15 cellular contexts compared by ENCODE assay signal in the genomic region with DNA sequence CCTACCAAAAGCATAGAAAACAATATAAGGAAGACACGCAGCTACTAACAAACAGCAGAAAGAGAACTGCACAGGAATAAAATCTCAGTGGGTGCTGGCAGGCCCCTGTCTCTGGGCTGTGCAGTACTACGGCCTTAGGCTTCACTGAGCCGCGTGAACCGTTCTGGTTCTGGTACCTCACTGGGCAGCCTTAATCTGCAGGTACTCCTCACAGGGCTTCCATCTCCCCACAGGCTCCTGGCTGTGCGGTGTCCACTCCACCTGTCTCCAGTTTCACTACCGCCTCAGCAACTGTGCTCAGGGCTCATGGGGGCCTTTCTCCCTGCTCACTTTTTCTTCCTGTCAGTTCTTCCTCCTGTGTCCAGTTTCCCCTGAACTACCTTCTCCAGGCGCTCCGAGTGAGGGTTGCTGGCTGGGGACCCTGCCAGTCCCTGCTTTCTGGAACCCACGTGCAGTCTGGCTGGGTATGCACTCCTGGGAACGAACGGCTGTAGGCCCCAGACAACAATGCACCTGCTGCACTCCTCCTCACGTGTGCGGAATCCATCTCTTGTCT.
DNase-seq lines count a peak whose midpoint lies in the region; ATAC-seq and TF ChIP-seq lines count a peak whose summit lies in the region.
"Had no signal": no experiment of that assay in that cellular context is flagged by ENCODE, and none has a peak within 500 bp of the region (broad histone marks: within the 10 kb centered on the region; RNA-seq: fewer than 3 reads in every experiment).

No MANE protein-coding gene starts in this region.

- H3K9ac ChIP-seq in endodermal cell (ENCODE audit: extremely low read depth, low read length, poor library complexity, severe bottlenecking): no peak overlapping the region

- H3K27me3 ChIP-seq in RWPE2 (ENCODE audit: insufficient read depth, poor library complexity, severe bottlenecking): no peaks in the 10 kb centered on the region
- no peaks in the 10 kb centered on the region for H3K27me3 ChIP-seq in endodermal cell (ENCODE audit: control insufficient read depth, insufficient read depth, low read length, poor library complexity, severe bottlenecking)
- H3K27me3 ChIP-seq in thoracic aorta (replicated peaks; ENCODE audit: insufficient read depth): no peaks in the 10 kb centered on the region
- H3K27me3 ChIP-seq: BE2C, colonic mucosa, upper lobe of left lung had no signal

- H3K4me1 Mint-ChIP-seq in endodermal cell (no peaks in the 10 kb centered on the region), nephron (peaks cover 45% of the 10 kb centered on the region)

- H3K27ac Mint-ChIP-seq in endodermal cell (no peak overlapping the region), nephron (peak overlapping the region; percentile 27 to 58 (median 54))
- H3K27ac Mint-ChIP-seq: activated T-cell treated with anti-CD3 and anti-CD28 coated beads, Interleukin-2, amount 50 U/mL, for 24 hours had no signal

- WGBS in endodermal cell (ENCODE audit: insufficient coverage in 1 of 2, insufficient read length in 1 of 2), 2 experiments: 85 to 96% methylated on average over 6 to 14 of the region's 14 CpGs

- no peaks in the 10 kb centered on the region for H3K36me3 Mint-ChIP-seq in endodermal cell (ENCODE audit: low read depth)
- H3K36me3 Mint-ChIP-seq in nephron (ENCODE audit: low read depth): no peaks in the 10 kb centered on the region

- H3K9me3 ChIP-seq in RWPE2 (ENCODE audit: severe bottlenecking): no peaks in the 10 kb centered on the region
- H3K9me3 ChIP-seq in endodermal cell (ENCODE audit: control insufficient read depth, low read length): no peaks in the 10 kb centered on the region
- no peaks in the 10 kb centered on the region for H3K9me3 ChIP-seq in thoracic aorta
- H3K9me3 ChIP-seq: BE2C, colonic mucosa, upper lobe of left lung had no signal

- H3K36me3 ChIP-seq in RWPE2 (ENCODE audit: low read depth): no peaks in the 10 kb centered on the region
- no peaks in the 10 kb centered on the region for H3K36me3 ChIP-seq in endodermal cell (ENCODE audit: control insufficient read depth, insufficient read depth, low read length)
- no peaks in the 10 kb centered on the region for H3K36me3 ChIP-seq in thoracic aorta
- H3K36me3 ChIP-seq: BE2C, colonic mucosa, upper lobe of left lung had no signal

- H3K4me3 Mint-ChIP-seq in endodermal cell (no peak overlapping the region), nephron (peak overlapping the region in 1 of 3 experiments; percentile 45)
- H3K4me3 Mint-ChIP-seq: activated CD4-positive, alpha-beta T cell treated with anti-CD3 and anti-CD28 coated beads for 36 hours; activated T-cell treated with anti-CD3 and anti-CD28 coated beads, Interleukin-2, amount 50 U/mL, for 24 hours had no signal

- DNase-seq in RWPE2 (ENCODE audit: low spot score) (peak; percentile 20), endodermal cell (no peak), thoracic aorta (ENCODE audit: low spot score) (no peak)
- no peak for DNase-seq in stimulated activated CD4-positive, alpha-beta T cell treated with anti-CD3 and anti-CD28 coated beads, Interleukin-1b, Interleukin-23, amount 100 ng/mL, for 48 hours
- DNase-seq in effector CD8-positive, alpha-beta T cell (lab: John Stamatoyannopoulos, UW): no peak
- DNase-seq: activated T-cell treated with anti-CD3 and anti-CD28 coated beads, Interleukin-2, amount 50 U/mL, for 24 hours; BE2C; DMS53; GOT3; NCI-H2081 treated with DMSO at 0.1 percent for 48 hours had no signal

- H3K4me1 ChIP-seq in RWPE2 (ENCODE audit: insufficient read depth, poor library complexity, severe bottlenecking) (no peaks in the 10 kb centered on the region), endodermal cell (ENCODE audit: control insufficient read depth, insufficient read depth, low read length) (no peaks in the 10 kb centered on the region), thoracic aorta (ENCODE audit: control insufficient read depth in 1 of 2, low read depth in 2 of 2) (peaks cover 32 to 45% of the 10 kb centered on the region in 2 donors)
- H3K4me1 ChIP-seq: BE2C, colonic mucosa had no signal

- no peak for ATAC-seq in RWPE2 (ENCODE audit: low read depth)
- ATAC-seq in thoracic aorta (ENCODE audit: insufficient number of reproducible peaks, low FRiP score, low read depth): no peak
- ATAC-seq in GM21528 (IDR thresholded peaks at IDR 0.05; ENCODE audit: low FRiP score, unreplicated experiment): no peak

- no peak for TF ChIP-seq CTCF in RWPE2 (IDR thresholded peaks at IDR 0.05; ENCODE audit: poor library complexity, severe bottlenecking)
- TF ChIP-seq CTCF in endodermal cell (conservative IDR thresholded peaks at IDR 0.05): no peak
- TF ChIP-seq CTCF in nephron (IDR thresholded peaks at IDR 0.05; ENCODE audit: unreplicated experiment in 3 of 3): no peak
- no peak for TF ChIP-seq CTCF in thoracic aorta (IDR thresholded peaks at IDR 0.05)

- no peaks in the 10 kb centered on the region for H3K9me3 Mint-ChIP-seq in endodermal cell
- H3K9me3 Mint-ChIP-seq in nephron: no peaks in the 10 kb centered on the region
- H3K9me3 Mint-ChIP-seq: activated T-cell treated with anti-CD3 and anti-CD28 coated beads, Interleukin-2, amount 50 U/mL, for 24 hours had no signal

- no peak overlapping the region for H3K27ac ChIP-seq in RWPE2 (ENCODE audit: poor library complexity, severe bottlenecking)
- peak overlapping the region; percentile 53 for H3K27ac ChIP-seq in endodermal cell (ENCODE audit: low read depth, low read length)
- peak overlapping the region; percentile 82 to 83 for H3K27ac ChIP-seq in thoracic aorta
- H3K27ac ChIP-seq: colonic mucosa had no signal

- H3K27me3 Mint-ChIP-seq in endodermal cell (ENCODE audit: insufficient read depth): no peaks in the 10 kb centered on the region
- peaks cover 31% of the 10 kb centered on the region for H3K27me3 Mint-ChIP-seq in nephron (ENCODE audit: low read depth)
- H3K27me3 Mint-ChIP-seq: activated CD4-positive, alpha-beta T cell treated with anti-CD3 and anti-CD28 coated beads for 36 hours; activated T-cell treated with anti-CD3 and anti-CD28 coated beads, Interleukin-2, amount 50 U/mL, for 24 hours had no signal

- H3K4me3 ChIP-seq in RWPE2 (ENCODE audit: severe bottlenecking): no peak overlapping the region
- no peak overlapping the region for H3K4me3 ChIP-seq in endodermal cell (ENCODE audit: low read length)
- no peak overlapping the region for H3K4me3 ChIP-seq in thoracic aorta
- H3K4me3 ChIP-seq: colonic mucosa, upper lobe of left lung had no signal
